In genomic region chr19:50461066-50461875, GRCh38 we compare ENCODE assay signal across 8 cellular contexts. TPM values are rescaled to one million over a fixed set of nuclear protein-coding genes. Genes with fewer than 3 reads are reported as not detected.
DNase-seq lines count a peak whose midpoint lies in the region; ATAC-seq and TF ChIP-seq lines count a peak whose summit lies in the region.

No MANE protein-coding gene starts in this region.

- no peaks in the 10 kb centered on the region for H3K4me1 ChIP-seq in HAP-1

- in situ Hi-C loops in HAP-1 (cut with MboI; ENCODE audit: low sequenced_read_pairs) = no loop called here

- ATAC-seq in HG02678 (IDR thresholded peaks at IDR 0.05; ENCODE audit: unreplicated experiment) = no peak

- H3K36me3 ChIP-seq in HAP-1 (replicated peaks) = no peaks in the 10 kb centered on the region

- no peak overlapping the region for H3K4me3 ChIP-seq in HAP-1
- H3K4me3 ChIP-seq in choroid plexus epithelial cell (ENCODE audit: low read depth, low read length) = no peak overlapping the region
- H3K4me3 ChIP-seq in lower leg skin (ENCODE audit: low read depth, poor library complexity, severe bottlenecking) = no peak overlapping the region

- peak; percentile 41 for DNase-seq in CMK (ENCODE audit: low read depth)
- peak; percentile 74 to 81 for DNase-seq in HAP-1 (ENCODE audit: low spot score in 2 of 2)
- DNase-seq in NCI-H2171 treated with DMSO at 0.1 percent for 48 hours (lab: John Stamatoyannopoulos, UW) = peak; percentile 64
- peak; percentile 24 for DNase-seq in activated CD4-positive, CD25-positive, alpha-beta regulatory T cell treated with anti-CD3 and anti-CD28 coated beads, Interleukin-2, amount 50 U/mL, for 16 hours (ENCODE audit: low read depth, low spot score)
- DNase-seq in choroid plexus epithelial cell (ENCODE audit: low read depth) = peak; percentile 83
- DNase-seq in lower leg skin (ENCODE audit: low spot score in 2 of 2) = peak; percentile 33 to 90
- peak; percentile 22 for DNase-seq in stimulated activated CD8-positive, alpha-beta memory T cell treated with anti-CD3 and anti-CD28 coated beads, Interleukin-15, amount 100 ng/mL, for 1 hour (ENCODE audit: low read depth)

- peak; percentile 94 for TF ChIP-seq CTCF in choroid plexus epithelial cell (conservative IDR thresholded peaks at IDR 0.05; ENCODE audit: low read depth, low read length)
- no peak for TF ChIP-seq CTCF in lower leg skin (IDR thresholded peaks at IDR 0.05)

- intact Hi-C loops in lower leg skin (cut with DNase I; ENCODE audit: low total_unique reads) = loop anchor here (5.0 kb wide), 1 partner anchor 94 kb away; the partner anchor contains the start of gene NAPSA

- H3K27me3 ChIP-seq in HAP-1 (ENCODE audit: low read depth) = peaks cover 9% of the 10 kb centered on the region; the same call in 1 of the 2 replicates

- no peaks in the 10 kb centered on the region for H3K9me3 ChIP-seq in HAP-1

- TF ChIP-seq POLR2A in lower leg skin (IDR thresholded peaks at IDR 0.05) = no peak

- WGBS in lower leg skin, 2 donors = 33 to 36% methylated on average over 28 of the region's 28 CpGs

RNA-seq across cellular contexts. Expression of gene EMC10, which starts 15.0 kb away (rescaled TPM):
- total RNA-seq in lower leg skin = 10 to 100 TPM; 35.1 to 93.5 (median 67.5) TPM

RNA-seq across cellular contexts. Expression of gene GARIN5A, which starts 15.4 kb away (rescaled TPM):
- 1 to 10 TPM; 1.7 to 5.9 (median 3.3) TPM for total RNA-seq in lower leg skin

RNA-seq across cellular contexts. Expression of gene MYBPC2, which starts 28.6 kb away (rescaled TPM):
- total RNA-seq in lower leg skin = 1 to 10 TPM in 1 of 4 donors, under 1 TPM in 2, not detected in 1; 0.05 to 1.3 (median 0.15) TPM

RNA-seq across cellular contexts. Expression of gene SPIB, which starts 42.5 kb away (rescaled TPM):
- not detected for total RNA-seq in lower leg skin

RNA-seq across cellular contexts. Expression of gene JOSD2, which starts 49.7 kb away (rescaled TPM):
- total RNA-seq in lower leg skin = 10 to 100 TPM in 3 of 4 donors, 1 to 10 TPM in 1; 8.5 to 25.0 (median 21.2) TPM

Comparison
In these comparisons a context has a peak if more than half of its experiments do, and no peak if none do; other contexts are left out.
1. DNase-seq: peak in every context shown above with its lines; median percentile 83 in choroid plexus epithelial cell; 78 in HAP-1; 64 in NCI-H2171 treated with DMSO at 0.1 percent for 48 hours; 62 in lower leg skin; 41 in CMK; 24 in activated CD4-positive, CD25-positive, alpha-beta regulatory T cell treated with anti-CD3 and anti-CD28 coated beads, Interleukin-2, amount 50 U/mL, for 16 hours; 22 in stimulated activated CD8-positive, alpha-beta memory T cell treated with anti-CD3 and anti-CD28 coated beads, Interleukin-15, amount 100 ng/mL, for 1 hour.